1 cellular context compared by ENCODE assay signal in the genomic region with DNA sequence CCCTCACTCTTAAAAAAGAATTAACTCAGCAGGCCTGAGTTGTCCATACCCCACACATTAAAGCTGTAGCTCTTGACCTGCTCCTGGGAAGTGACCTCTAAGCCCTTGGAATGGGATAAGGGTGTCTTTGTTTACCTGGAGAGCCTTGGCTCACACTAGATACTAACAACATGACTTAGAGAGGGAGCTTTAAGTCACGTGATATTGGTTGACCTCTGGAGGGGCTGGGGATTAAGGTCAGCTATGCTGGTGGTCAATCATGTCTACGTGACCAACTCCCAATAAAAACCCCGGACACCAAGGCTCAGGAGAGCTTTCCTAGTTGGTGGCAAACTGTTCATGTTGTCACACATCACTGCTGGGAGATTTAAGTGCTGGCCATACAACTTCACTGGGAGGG.
TF ChIP-seq lines count a peak whose summit lies in the region.

No MANE protein-coding gene starts in this region.

TF ChIP-seq in HepG2, 621 proteins besides CTCF, POLR2A, EP300 and RAD21 (continued from another document):
- TF ChIP-seq RAD51 (IDR thresholded peaks at IDR 0.05; ENCODE audit: borderline replicate concordance): peak; percentile 85
- no peak for TF ChIP-seq ZNF484 (CRISPR knock-in tag; IDR thresholded peaks at IDR 0.05; ENCODE audit: borderline replicate concordance, low read depth)
- no peak for TF ChIP-seq NPAS2 (CRISPR knock-in tag; IDR thresholded peaks at IDR 0.05; ENCODE audit: borderline replicate concordance)
